In genomic region chr2:58904091-58904490, GRCh38 we compare ENCODE assay signal across 24 cellular contexts.
"Had no signal": no experiment of that assay in that cellular context is flagged by ENCODE, and none has a peak within 500 bp of the region (broad histone marks: within the 10 kb centered on the region; RNA-seq: fewer than 3 reads in every experiment).

No MANE protein-coding gene starts in this region.

- H3K9me3 Mint-ChIP-seq: dendritic cell treated with granulocyte-macrophage colony-stimulating factor and Interleukin-4, amounts not matched to agents 40 ng/mL and 50 ng/mL, for 4 days; endodermal cell; mesothelial cell of epicardium; naive B cell had no signal

- H3K36me3 Mint-ChIP-seq: mesothelial cell of epicardium, naive B cell had no signal

- H3K4me1 Mint-ChIP-seq: naive B cell had no signal

- H3K27me3 Mint-ChIP-seq: effector memory CD8-positive, alpha-beta T cell had no signal

- DNase-seq: colonic mucosa; cortex of kidney; effector CD8-positive, alpha-beta T cell; effector memory CD8-positive, alpha-beta T cell; endodermal cell; erythroblast; esophagus squamous epithelium; foreskin fibroblast; foreskin melanocyte; gastrocnemius medialis; glutamatergic neuron; head of caudate nucleus; heart right ventricle; hippocampal formation; left cardiac atrium; left lung; left ventricle myocardium superior; lower lobe of right lung; mesenchymal stem cell; mucosa of descending colon; naive B cell had no signal

- H3K27ac Mint-ChIP-seq: dendritic cell treated with granulocyte-macrophage colony-stimulating factor and Interleukin-4, amounts not matched to agents 40 ng/mL and 50 ng/mL, for 4 days; effector memory CD8-positive, alpha-beta T cell; endodermal cell; mesothelial cell of epicardium; naive B cell had no signal

- ATAC-seq: effector memory CD8-positive, alpha-beta T cell; esophagus mucosa; gastrocnemius medialis; heart right ventricle; left cardiac atrium; left lung; left ventricle myocardium superior; lower lobe of right lung; mucosa of descending colon had no signal

- H3K4me3 Mint-ChIP-seq: dendritic cell treated with granulocyte-macrophage colony-stimulating factor and Interleukin-4, amounts not matched to agents 40 ng/mL and 50 ng/mL, for 4 days; effector memory CD8-positive, alpha-beta T cell; endodermal cell; mesothelial cell of epicardium; naive B cell had no signal
